Comparison of ENCODE assay signal across 1 cellular context in genomic region chr3:156680243-156680930, GRCh38.
TF ChIP-seq lines count a peak whose summit lies in the region.

No MANE protein-coding gene starts in this region.

TF ChIP-seq in GM12878, 131 proteins besides CTCF, POLR2A, EP300 and RAD21 (continued from another document):
- TF ChIP-seq USF1 (IDR thresholded peaks at IDR 0.05; ENCODE audit: borderline replicate concordance, extremely low read length, insufficient read depth, low read depth, low read length) (no peak), RUNX3 (IDR thresholded peaks at IDR 0.05; ENCODE audit: low read length) (no peak)
